ENCODE assay signal across 22 cellular contexts in the genomic region with DNA sequence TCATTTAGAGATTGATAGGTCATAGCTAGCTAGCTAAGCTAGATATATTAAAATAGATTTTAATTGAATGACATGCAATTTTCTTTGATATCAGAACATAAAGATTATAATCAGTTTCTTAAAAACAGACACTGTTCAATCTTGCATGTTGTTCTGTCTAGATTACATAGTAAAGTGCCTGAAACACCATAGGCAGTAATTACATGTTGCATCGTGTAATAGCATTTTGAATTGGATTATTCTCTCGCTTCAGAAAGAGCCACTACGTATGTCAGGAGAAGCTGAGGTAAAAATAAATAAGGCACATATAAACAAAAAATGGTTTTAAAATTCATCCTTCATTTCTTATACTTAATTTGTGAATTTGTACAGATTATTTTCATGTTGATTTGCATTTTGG.
"Had no signal": no experiment of that assay in that cellular context is flagged by ENCODE, and none has a peak within 500 bp of the region (broad histone marks: within the 10 kb centered on the region; RNA-seq: fewer than 3 reads in every experiment).

No MANE protein-coding gene starts in this region.

- H3K4me3 ChIP-seq: coronary artery, dorsolateral prefrontal cortex had no signal

- H3K36me3 ChIP-seq: brain microvascular endothelial cell, WERI-Rb-1 had no signal

- H3K27ac ChIP-seq: brain microvascular endothelial cell, coronary artery, dorsolateral prefrontal cortex, WERI-Rb-1 had no signal

- DNase-seq: activated B cell treated with CpG ODN at 0.5 μM for 24 hours; activated CD4-positive, alpha-beta T cell treated with anti-CD3 and anti-CD28 coated beads for 48 hours; activated CD4-positive, alpha-beta T cell treated with anti-CD3 and anti-CD28 coated beads, Interleukin-2, amount 50 U/mL, for 1 hour; activated CD4-positive, alpha-beta T cell treated with anti-CD3 and anti-CD28 coated beads, Interleukin-2, amount 50 U/mL, for 48 hours; activated CD8-positive, alpha-beta memory T cell treated with anti-CD3 and anti-CD28 coated beads for 24 hours; activated CD8-positive, alpha-beta T cell treated with anti-CD3 and anti-CD28 coated beads for 36 hours; activated effector memory CD4-positive, alpha-beta T cell treated with Interleukin-2 at 50 U/mL for 16 hours; activated gamma-delta T cell treated with Interleukin-2 at 50 U/mL for 16 hours; activated naive CD4-positive, alpha-beta T cell treated with anti-CD3 and anti-CD28 coated beads, Interleukin-2, amount 50 U/mL, for 16 hours; activated naive CD4-positive, alpha-beta T cell treated with Interleukin-2 at 50 U/mL for 16 hours; activated T-cell treated with anti-CD3 and anti-CD28 coated beads, Interleukin-2, amount 50 U/mL, for 4 hours; amniotic stem cell; anterior cingulate cortex; brain microvascular endothelial cell; dorsolateral prefrontal cortex; effector memory CD4-positive, alpha-beta T cell; endodermal cell; foreskin fibroblast; head of caudate nucleus; T1000; WERI-Rb-1 had no signal

- H3K27me3 ChIP-seq: brain microvascular endothelial cell, dorsolateral prefrontal cortex had no signal
